12 cellular contexts compared by ENCODE assay signal in genomic region chr19:6374179-6374709, GRCh38. TPM values are rescaled to one million over a fixed set of nuclear protein-coding genes. Genes with fewer than 3 reads are reported as not detected.
DNase-seq lines count a peak whose midpoint lies in the region; ATAC-seq and TF ChIP-seq lines count a peak whose summit lies in the region.
"Had no signal": no experiment of that assay in that cellular context is flagged by ENCODE, and none has a peak within 500 bp of the region (broad histone marks: within the 10 kb centered on the region; RNA-seq: fewer than 3 reads in every experiment).

No MANE protein-coding gene starts in this region.

- no peaks in the 10 kb centered on the region for H3K27me3 Mint-ChIP-seq in dendritic cell treated with granulocyte-macrophage colony-stimulating factor and Interleukin-4, amounts not matched to agents 40 ng/mL and 50 ng/mL, for 4 days
- H3K27me3 Mint-ChIP-seq in neural progenitor cell (ENCODE audit: insufficient read depth, low read depth): peaks cover 17% of the 10 kb centered on the region

- no peak overlapping the region for H3K27ac ChIP-seq in neural progenitor cell

- H3K9ac ChIP-seq in neural progenitor cell: no peak overlapping the region

- H3K4me2 ChIP-seq in neural progenitor cell: peak overlapping the region; percentile 68

- ATAC-seq in HG02970 (IDR thresholded peaks at IDR 0.05; ENCODE audit: low FRiP score, unreplicated experiment) (no peak), HG02763 (IDR thresholded peaks at IDR 0.05; ENCODE audit: unreplicated experiment) (no peak)

- TF ChIP-seq CTCF in BE2C (IDR thresholded peaks at IDR 0.05; ENCODE audit: low read depth, low read length): no peak
- TF ChIP-seq CTCF in neural progenitor cell (IDR thresholded peaks at IDR 0.05): no peak

- intact Hi-C loops in dendritic cell treated with granulocyte-macrophage colony-stimulating factor and Interleukin-4, amounts not matched to agents 40 ng/mL and 50 ng/mL, for 4 days (cut with micrococcal nuclease): loop anchor here (5.0 kb wide), 1 partner anchor 48 kb away; the partner anchor contains the start of gene KHSRP

- peaks cover 28% of the 10 kb centered on the region for H3F3A ChIP-seq in neural progenitor cell (ENCODE audit: low read depth)

- peaks cover 58% of the 10 kb centered on the region for H3K36me3 Mint-ChIP-seq in dendritic cell treated with granulocyte-macrophage colony-stimulating factor and Interleukin-4, amounts not matched to agents 40 ng/mL and 50 ng/mL, for 4 days (ENCODE audit: low read depth)
- H3K36me3 Mint-ChIP-seq in neural progenitor cell: peaks cover 11% of the 10 kb centered on the region

- peak overlapping the region; percentile 12 for H3K27ac Mint-ChIP-seq in dendritic cell treated with granulocyte-macrophage colony-stimulating factor and Interleukin-4, amounts not matched to agents 40 ng/mL and 50 ng/mL, for 4 days
- no peak overlapping the region for H3K27ac Mint-ChIP-seq in neural progenitor cell

- H4K20me1 ChIP-seq in neural progenitor cell (ENCODE audit: low read depth): peaks cover 7% of the 10 kb centered on the region

- H3K4me1 Mint-ChIP-seq in dendritic cell treated with granulocyte-macrophage colony-stimulating factor and Interleukin-4, amounts not matched to agents 40 ng/mL and 50 ng/mL, for 4 days (ENCODE audit: low read depth): peaks cover 22% of the 10 kb centered on the region
- peaks cover 9% of the 10 kb centered on the region for H3K4me1 Mint-ChIP-seq in neural progenitor cell

- H3K4me3 ChIP-seq in BE2C (ENCODE audit: low read depth, low read length) (peak overlapping the region; percentile 51), neural progenitor cell (peak overlapping the region; percentile 86)
- peak overlapping the region; percentile 58; the same call in 1 of the 2 replicates for H3K4me3 ChIP-seq in Jurkat, Clone E6-1 (ENCODE audit: low read length)

- H3K9me3 ChIP-seq in BE2C (no peaks in the 10 kb centered on the region), neural progenitor cell (ENCODE audit: low read depth) (no peaks in the 10 kb centered on the region)

- DNase-seq in BE2C (no peak), neural progenitor cell (ENCODE audit: low spot score) (no peak), NCI-H2227 (lab: John Stamatoyannopoulos, UW; ENCODE audit: unreplicated experiment) (no peak), HPDE6-E6E7 (ENCODE audit: extremely low spot score) (no peak)
- DNase-seq in Jurkat, Clone E6-1 (ENCODE audit: low read depth, low spot score): no peak
- DNase-seq: dermis blood vessel endothelial cell, DMS79, NCI-H446 treated with DMSO at 0.1 percent for 48 hours had no signal

- H3K4me3 Mint-ChIP-seq in dendritic cell treated with granulocyte-macrophage colony-stimulating factor and Interleukin-4, amounts not matched to agents 40 ng/mL and 50 ng/mL, for 4 days: no peak overlapping the region
- H3K4me3 Mint-ChIP-seq in neural progenitor cell: peak overlapping the region; percentile 57

- H3K27me3 ChIP-seq in BE2C: no peaks in the 10 kb centered on the region
- H3K27me3 ChIP-seq in neural progenitor cell: no peaks in the 10 kb centered on the region

- H3K36me3 ChIP-seq in BE2C (peaks cover 7% of the 10 kb centered on the region), neural progenitor cell (no peaks in the 10 kb centered on the region)

- H2AFZ ChIP-seq in neural progenitor cell (replicated peaks): no peak overlapping the region

- H3K79me2 ChIP-seq in neural progenitor cell (ENCODE audit: low read depth): peaks cover 10% of the 10 kb centered on the region

- H3K4me1 ChIP-seq in BE2C: peaks cover 8% of the 10 kb centered on the region
- H3K4me1 ChIP-seq in neural progenitor cell: peaks cover 4% of the 10 kb centered on the region

- no peaks in the 10 kb centered on the region for H3K9me3 Mint-ChIP-seq in dendritic cell treated with granulocyte-macrophage colony-stimulating factor and Interleukin-4, amounts not matched to agents 40 ng/mL and 50 ng/mL, for 4 days
- H3K9me3 Mint-ChIP-seq in neural progenitor cell: no peaks in the 10 kb centered on the region

RNA-seq across cellular contexts. Expression of gene PSPN, which starts 1.5 kb away (rescaled TPM):
- polyA plus RNA-seq in BE2C (2012; ENCODE audit: insufficient read depth, insufficient read length, low read depth): 2.3 TPM
- polyA plus RNA-seq in Jurkat, Clone E6-1 (2012; ENCODE audit: insufficient read depth, insufficient read length): 0.64 TPM
- total RNA-seq in neural progenitor cell (ENCODE audit: low replicate concordance): 0.92 and 2.7 TPM in 2 replicates

RNA-seq across cellular contexts. Expression of gene ALKBH7, which starts 1.6 kb away (rescaled TPM):
- 127 TPM for polyA plus RNA-seq in BE2C (2012; ENCODE audit: insufficient read depth, insufficient read length, low read depth)
- 33.9 TPM for polyA plus RNA-seq in Jurkat, Clone E6-1 (2012; ENCODE audit: insufficient read depth, insufficient read length)
- 19.7 and 94.7 TPM in 2 replicates for total RNA-seq in neural progenitor cell (ENCODE audit: low replicate concordance)

RNA-seq across cellular contexts. Expression of gene CLPP, which starts 12.9 kb away (rescaled TPM):
- polyA plus RNA-seq in BE2C (2012; ENCODE audit: insufficient read depth, insufficient read length, low read depth): 351 TPM
- 231 TPM for polyA plus RNA-seq in Jurkat, Clone E6-1 (2012; ENCODE audit: insufficient read depth, insufficient read length)
- total RNA-seq in neural progenitor cell (ENCODE audit: low replicate concordance): 28.0 and 73.6 TPM in 2 replicates

RNA-seq across cellular contexts. Expression of gene GTF2F1, which starts 18.7 kb away (rescaled TPM):
- 283 TPM for polyA plus RNA-seq in BE2C (2012; ENCODE audit: insufficient read depth, insufficient read length, low read depth)
- polyA plus RNA-seq in Jurkat, Clone E6-1 (2012; ENCODE audit: insufficient read depth, insufficient read length): 87.5 TPM
- 36.9 and 46.9 TPM in 2 replicates for total RNA-seq in neural progenitor cell (ENCODE audit: low replicate concordance)

RNA-seq across cellular contexts. Expression of gene ACER1, which starts 40.8 kb away (rescaled TPM):
- not detected for polyA plus RNA-seq in BE2C (2012; ENCODE audit: insufficient read depth, insufficient read length, low read depth)
- polyA plus RNA-seq in Jurkat, Clone E6-1 (2012; ENCODE audit: insufficient read depth, insufficient read length): not detected
- total RNA-seq in neural progenitor cell (ENCODE audit: low replicate concordance): not detected in 2 replicates
- total RNA-seq: dermis blood vessel endothelial cell, lung microvascular endothelial cell had no signal
